ENCODE assay signal across 10 cellular contexts in the genomic region with DNA sequence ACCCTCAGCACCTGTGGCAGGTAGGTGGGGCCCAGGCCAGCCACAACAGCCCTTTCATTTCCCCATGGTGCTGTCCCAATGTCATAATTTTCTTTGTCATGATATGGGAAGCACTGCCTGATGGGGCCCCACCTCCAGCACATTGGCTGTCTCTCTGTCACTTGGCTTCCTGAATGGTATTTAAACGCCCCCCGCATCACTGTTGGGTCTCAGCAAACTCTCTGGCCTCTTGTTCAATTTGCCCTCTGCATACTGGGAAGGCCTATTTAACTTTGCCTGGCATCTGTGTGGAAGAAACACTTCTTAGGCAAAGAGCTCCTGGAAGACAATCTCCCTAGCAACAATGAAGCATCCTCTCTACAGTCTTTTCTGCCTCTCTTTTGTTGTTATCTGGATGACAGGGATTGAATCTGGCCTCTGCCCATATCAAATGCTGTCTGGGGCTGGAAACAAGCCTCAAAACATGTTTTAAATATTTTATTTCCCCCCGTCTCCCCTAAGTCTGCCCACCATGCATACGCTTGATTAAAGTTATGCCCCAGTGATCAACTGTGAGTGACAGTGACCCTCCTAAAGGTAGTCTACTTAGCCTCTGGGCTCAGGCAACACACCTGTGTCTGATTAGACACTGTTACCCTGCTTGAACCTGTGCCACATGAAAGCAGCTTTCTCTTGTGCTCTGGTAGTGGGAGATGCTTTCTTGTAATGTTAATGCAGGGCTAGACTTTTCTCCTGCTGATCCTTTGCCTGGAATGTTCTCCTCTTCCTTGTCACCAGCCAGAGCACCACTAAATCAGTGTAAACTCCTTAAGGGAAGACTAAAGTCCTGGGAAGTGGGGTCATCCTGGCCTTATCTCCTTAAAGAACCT. TPM values are rescaled to one million over a fixed set of nuclear protein-coding genes. Genes with fewer than 3 reads are reported as not detected.
A peak's percentile ranks its signal among the peaks of the same experiment; 100 is the strongest.
DNase-seq lines count a peak whose midpoint lies in the region; ATAC-seq lines count a peak whose summit lies in the region.
"Had no signal": no experiment of that assay in that cellular context is flagged by ENCODE, and none has a peak within 500 bp of the region (broad histone marks: within the 10 kb centered on the region; RNA-seq: fewer than 3 reads in every experiment).

No MANE protein-coding gene starts in this region.

- H3K36me3 Mint-ChIP-seq in activated CD4-positive, alpha-beta T cell treated with anti-CD3 and anti-CD28 coated beads, Interleukin-2, amount 10 ng/mL, durations not matched to agents 7 days and 5 days (ENCODE audit: low read depth) = peaks cover 17% of the 10 kb centered on the region
- peaks cover 3% of the 10 kb centered on the region for H3K36me3 Mint-ChIP-seq in activated T-helper 2 cell treated with anti-CD3 and anti-CD28 coated beads, Interferon-gamma antibody, Interleukin-2, Interleukin-4, amounts not matched to agents 10 μg/mL and 5 μg/mL and 100 μg/mL, durations not matched to agents 14 hours and 24 hours and 36 hours (ENCODE audit: low read depth)
- H3K36me3 Mint-ChIP-seq in stimulated activated naive B cell treated with anti-CD40 and anti-IgM and Interleukin-4, amounts not matched to agents 10 μg/mL and 1 μg/mL and 100 μg/mL, for 72 hours = peaks cover 0 to 2% of the 10 kb centered on the region in 2 donors

- H3K27ac Mint-ChIP-seq in activated CD4-positive, alpha-beta T cell treated with anti-CD3 and anti-CD28 coated beads, Interleukin-2, amount 10 ng/mL, durations not matched to agents 7 days and 5 days = peak overlapping the region; percentile 50
- peak overlapping the region; percentile 74 for H3K27ac Mint-ChIP-seq in activated T-helper 2 cell treated with anti-CD3 and anti-CD28 coated beads, Interferon-gamma antibody, Interleukin-2, Interleukin-4, amounts not matched to agents 10 μg/mL and 5 μg/mL and 100 μg/mL, durations not matched to agents 14 hours and 24 hours and 36 hours
- H3K27ac Mint-ChIP-seq in stimulated activated naive B cell treated with anti-CD40 and anti-IgM and Interleukin-4, amounts not matched to agents 10 μg/mL and 1 μg/mL and 100 μg/mL, for 72 hours = peak overlapping the region; percentile 87

- peak; percentile 25 for ATAC-seq in HG02970 (IDR thresholded peaks at IDR 0.05; ENCODE audit: low FRiP score, unreplicated experiment)
- ATAC-seq in stimulated activated naive B cell treated with anti-CD40 and anti-IgM and Interleukin-4, amounts not matched to agents 10 μg/mL and 1 μg/mL and 100 μg/mL, for 72 hours (replicated peaks) = peak; percentile 60 to 64

- H3K9me3 Mint-ChIP-seq in activated CD4-positive, alpha-beta T cell treated with anti-CD3 and anti-CD28 coated beads, Interleukin-2, amount 10 ng/mL, durations not matched to agents 7 days and 5 days = peaks cover 2% of the 10 kb centered on the region
- H3K9me3 Mint-ChIP-seq in activated T-helper 2 cell treated with anti-CD3 and anti-CD28 coated beads, Interferon-gamma antibody, Interleukin-2, Interleukin-4, amounts not matched to agents 10 μg/mL and 5 μg/mL and 100 μg/mL, durations not matched to agents 14 hours and 24 hours and 36 hours = no peaks in the 10 kb centered on the region
- H3K9me3 Mint-ChIP-seq in stimulated activated naive B cell treated with anti-CD40 and anti-IgM and Interleukin-4, amounts not matched to agents 10 μg/mL and 1 μg/mL and 100 μg/mL, for 72 hours = peaks cover 0 to 8% of the 10 kb centered on the region in 2 donors

- POLR2A ChIA-PET in activated CD4-positive, alpha-beta T cell treated with anti-CD3 and anti-CD28 coated beads, Interleukin-2, amount 10 ng/mL, durations not matched to agents 7 days and 5 days (lab: Charles Lee) = no interaction called here

- H3K4me1 Mint-ChIP-seq in activated CD4-positive, alpha-beta T cell treated with anti-CD3 and anti-CD28 coated beads, Interleukin-2, amount 10 ng/mL, durations not matched to agents 7 days and 5 days = peaks cover 40% of the 10 kb centered on the region
- H3K4me1 Mint-ChIP-seq in activated T-helper 2 cell treated with anti-CD3 and anti-CD28 coated beads, Interferon-gamma antibody, Interleukin-2, Interleukin-4, amounts not matched to agents 10 μg/mL and 5 μg/mL and 100 μg/mL, durations not matched to agents 14 hours and 24 hours and 36 hours (ENCODE audit: low read depth) = peaks cover 40% of the 10 kb centered on the region
- peaks cover 31 to 35% of the 10 kb centered on the region in 2 donors for H3K4me1 Mint-ChIP-seq in stimulated activated naive B cell treated with anti-CD40 and anti-IgM and Interleukin-4, amounts not matched to agents 10 μg/mL and 1 μg/mL and 100 μg/mL, for 72 hours

- no peak overlapping the region for H3K4me3 Mint-ChIP-seq in activated CD4-positive, alpha-beta T cell treated with anti-CD3 and anti-CD28 coated beads, Interleukin-2, amount 10 ng/mL, durations not matched to agents 7 days and 5 days
- H3K4me3 Mint-ChIP-seq in activated T-helper 2 cell treated with anti-CD3 and anti-CD28 coated beads, Interferon-gamma antibody, Interleukin-2, Interleukin-4, amounts not matched to agents 10 μg/mL and 5 μg/mL and 100 μg/mL, durations not matched to agents 14 hours and 24 hours and 36 hours (ENCODE audit: low read depth) = no peak overlapping the region
- H3K4me3 Mint-ChIP-seq in stimulated activated naive B cell treated with anti-CD40 and anti-IgM and Interleukin-4, amounts not matched to agents 10 μg/mL and 1 μg/mL and 100 μg/mL, for 72 hours = peak overlapping the region; percentile 29 to 36

- H3K27me3 Mint-ChIP-seq in activated CD4-positive, alpha-beta T cell treated with anti-CD3 and anti-CD28 coated beads, Interleukin-2, amount 10 ng/mL, durations not matched to agents 7 days and 5 days = no peaks in the 10 kb centered on the region
- peaks cover 4% of the 10 kb centered on the region for H3K27me3 Mint-ChIP-seq in activated T-helper 2 cell treated with anti-CD3 and anti-CD28 coated beads, Interferon-gamma antibody, Interleukin-2, Interleukin-4, amounts not matched to agents 10 μg/mL and 5 μg/mL and 100 μg/mL, durations not matched to agents 14 hours and 24 hours and 36 hours (ENCODE audit: low read depth)
- no peaks in the 10 kb centered on the region for H3K27me3 Mint-ChIP-seq in stimulated activated naive B cell treated with anti-CD40 and anti-IgM and Interleukin-4, amounts not matched to agents 10 μg/mL and 1 μg/mL and 100 μg/mL, for 72 hours

- no peak for DNase-seq in activated CD4-positive, alpha-beta T cell treated with anti-CD3 and anti-CD28 coated beads, Interleukin-2, amount 10 ng/mL, durations not matched to agents 7 days and 5 days
- DNase-seq in activated CD4-positive, alpha-beta T cell treated with anti-CD3 and anti-CD28 coated beads for 1 hour = no peak
- no peak for DNase-seq in activated T-helper 2 cell treated with anti-CD3 and anti-CD28 coated beads, Interferon-gamma antibody, Interleukin-2, Interleukin-4, amounts not matched to agents 10 μg/mL and 5 μg/mL and 100 μg/mL, durations not matched to agents 14 hours and 24 hours and 36 hours (ENCODE audit: low spot score)
- DNase-seq in stimulated activated naive B cell treated with anti-CD40 and anti-IgM and Interleukin-4, amounts not matched to agents 10 μg/mL and 1 μg/mL and 100 μg/mL, for 72 hours = peak; percentile 42
- DNase-seq in NCI-H524 (lab: John Stamatoyannopoulos, UW) (no peak), germinal center (ENCODE audit: low spot score) (no peak)
- no peak for DNase-seq in activated CD8-positive, alpha-beta memory T cell treated with anti-CD3 and anti-CD28 coated beads, Interleukin-2, amount 50 U/mL, for 4 hours
- DNase-seq: midbrain, NCI-H2171 treated with DMSO at 0.1 percent for 48 hours had no signal

- intact Hi-C loops in activated T-helper 2 cell treated with anti-CD3 and anti-CD28 coated beads, Interferon-gamma antibody, Interleukin-2, Interleukin-4, amounts not matched to agents 10 μg/mL and 5 μg/mL and 100 μg/mL, durations not matched to agents 14 hours and 24 hours and 36 hours (cut with micrococcal nuclease) = loop anchor here (5.0 kb wide), 1 partner anchor 236 kb away; no protein-coding TSS in a partner anchor

- CTCF ChIA-PET in activated CD4-positive, alpha-beta T cell treated with anti-CD3 and anti-CD28 coated beads, Interleukin-2, amount 10 ng/mL, durations not matched to agents 7 days and 5 days (lab: Charles Lee) = interaction anchor here (0.7 kb wide), 1 partner anchor 1025 kb away, joined by 3 read pairs; no protein-coding TSS in a partner anchor

RNA-seq across cellular contexts. Expression of gene CDC42EP3, which starts 35.0 kb away (rescaled TPM):
- 10 to 100 TPM; 28.2 to 39.8 TPM for total RNA-seq in activated CD4-positive, alpha-beta T cell treated with anti-CD3 and anti-CD28 coated beads, Interleukin-2, amount 10 ng/mL, durations not matched to agents 7 days and 5 days
- total RNA-seq in activated T-helper 2 cell treated with anti-CD3 and anti-CD28 coated beads, Interferon-gamma antibody, Interleukin-2, Interleukin-4, amounts not matched to agents 10 μg/mL and 5 μg/mL and 100 μg/mL, durations not matched to agents 14 hours and 24 hours and 36 hours = 8.6 and 9.8 TPM in 2 replicates

Comparison
In these comparisons a context has a peak if more than half of its experiments do, and no peak if none do; other contexts are left out.
1. H3K4me3 Mint-ChIP-seq: peak in stimulated activated naive B cell treated with anti-CD40 and anti-IgM and Interleukin-4, amounts not matched to agents 10 μg/mL and 1 μg/mL and 100 μg/mL, for 72 hours (2 of 2); none in activated CD4-positive, alpha-beta T cell treated with anti-CD3 and anti-CD28 coated beads, Interleukin-2, amount 10 ng/mL, durations not matched to agents 7 days and 5 days (single experiment) and activated T-helper 2 cell treated with anti-CD3 and anti-CD28 coated beads, Interferon-gamma antibody, Interleukin-2, Interleukin-4, amounts not matched to agents 10 μg/mL and 5 μg/mL and 100 μg/mL, durations not matched to agents 14 hours and 24 hours and 36 hours (single experiment).
2. Peak in every context shown above with its lines, with median percentiles within 50 percentile points of each other: H3K27ac Mint-ChIP-seq.